ENCODE assay signal across 8 cellular contexts in genomic region chr10:119724630-119725549, GRCh38. TPM values are rescaled to one million over a fixed set of nuclear protein-coding genes. Genes with fewer than 3 reads are reported as not detected.
DNase-seq lines count a peak whose midpoint lies in the region; ATAC-seq and TF ChIP-seq lines count a peak whose summit lies in the region.

No MANE protein-coding gene starts in this region.

- peaks cover 0 to 39% (median 23%) of the 10 kb centered on the region in 12 donors for H3K4me1 ChIP-seq in heart left ventricle
- no peaks in the 10 kb centered on the region for H3K4me1 ChIP-seq in prostate gland (replicated peaks)

- H3K9me3 ChIP-seq in heart left ventricle (no peaks in the 10 kb centered on the region), prostate gland (no peaks in the 10 kb centered on the region)

- peak overlapping the region; percentile 72 for H3K4me3 Mint-ChIP-seq in Calu3 (ENCODE audit: low read depth, unreplicated experiment)
- H3K4me3 Mint-ChIP-seq in activated CD4-positive, alpha-beta memory T cell treated with anti-CD3 and anti-CD28 coated beads for 36 hours, result peak overlapping the region; percentile 91

- in situ Hi-C loops in KBM-7 (cut with MboI; ENCODE audit: low pct_unique_long_range_greater_than_20kb, low sequenced_read_pairs), result no loop called here

- 26 to 28% (median 27%) methylated on average over 20 of the region's 20 CpGs for WGBS in heart left ventricle, 4 donors
- 23% methylated on average over 20 of the region's 20 CpGs for WGBS in prostate gland

- ATAC-seq in GM19324 (IDR thresholded peaks at IDR 0.05; ENCODE audit: low FRiP score, unreplicated experiment) (peak; percentile 11), heart left ventricle (peak in 1 of 4 donors; percentile 3)

- TSS peak; percentile 82 for BruUV-seq in Calu3 (replicated peaks; lab: Mats Ljungman, UMichigan)

- TF ChIP-seq POLR2A in heart left ventricle (IDR thresholded peaks at IDR 0.05), result no peak
- TF ChIP-seq POLR2A in prostate gland (IDR thresholded peaks at IDR 0.05), result no peak

- H3K27me3 ChIP-seq in heart left ventricle (no peaks in the 10 kb centered on the region), prostate gland (replicated peaks; ENCODE audit: insufficient read depth) (no peaks in the 10 kb centered on the region)

- no peaks in the 10 kb centered on the region for H3K9me3 Mint-ChIP-seq in Calu3 (ENCODE audit: low read depth, unreplicated experiment)
- peaks cover 5% of the 10 kb centered on the region for H3K9me3 Mint-ChIP-seq in activated CD4-positive, alpha-beta memory T cell treated with anti-CD3 and anti-CD28 coated beads for 36 hours

- no peaks in the 10 kb centered on the region for H3K36me3 ChIP-seq in heart left ventricle
- no peaks in the 10 kb centered on the region for H3K36me3 ChIP-seq in prostate gland

- intact Hi-C loops in Calu3 (cut with micrococcal nuclease; ENCODE audit: unreplicated experiment) (loop anchor here (5.0 kb wide), 1 partner anchor 118 kb away; no protein-coding TSS in a partner anchor), heart left ventricle (cut with DNase I) (loop anchor here in 8 of 10 donors (1.0 to 10.0 kb wide), 9 partner anchors 38 to 278 kb away; partner anchors contain the start of genes TIAL1 (in 3 of the 8), BAG3 (in 1 of the 8) and MCMBP (in 1 of the 8)), prostate gland (cut with DNase I) (loop anchor here (5.0 kb wide), 2 partner anchors 38 to 118 kb away; no protein-coding TSS in a partner anchor)
- intact Hi-C loops in activated CD4-positive, alpha-beta memory T cell treated with anti-CD3 and anti-CD28 coated beads for 36 hours (cut with micrococcal nuclease), result loop anchor here (1.0 to 5.0 kb wide), 4 partner anchors 39 to 183 kb away; partner anchors contain the start of genes RGS10 and TIAL1

- no peaks in the 10 kb centered on the region for H3K27me3 Mint-ChIP-seq in Calu3 (ENCODE audit: unreplicated experiment)
- no peaks in the 10 kb centered on the region for H3K27me3 Mint-ChIP-seq in activated CD4-positive, alpha-beta memory T cell treated with anti-CD3 and anti-CD28 coated beads for 36 hours

- TF ChIP-seq CTCF in Calu3 (IDR thresholded peaks at IDR 0.05; ENCODE audit: unreplicated experiment) (no peak), heart left ventricle (IDR thresholded peaks at IDR 0.05) (no peak), prostate gland (IDR thresholded peaks at IDR 0.05) (no peak)

- CTCF ChIA-PET in Calu3 (lab: Charles Lee), result interaction anchor here (0.6 to 1.9 kb wide), 7 partner anchors 38 to 203 kb away, joined by 3 to 12 read pairs (median 4); partner anchors contain the start of gene TIAL1
- CTCF ChIA-PET in activated CD4-positive, alpha-beta memory T cell treated with anti-CD3 and anti-CD28 coated beads for 36 hours (lab: Charles Lee), result interaction anchor here (0.7 to 4.4 kb wide), 14 partner anchors 10 to 184 kb away, joined by 3 to 35 read pairs (median 5); partner anchors contain the start of genes BAG3 and MCMBP

- POLR2A ChIA-PET in activated CD4-positive, alpha-beta memory T cell treated with anti-CD3 and anti-CD28 coated beads for 36 hours (lab: Charles Lee), result interaction anchor here (0.7 to 3.7 kb wide), 12 partner anchors 8 to 182 kb away, joined by 3 to 18 read pairs (median 5); partner anchors contain the start of genes MCMBP and RGS10

- H3K4me3 ChIP-seq in heart left ventricle, result peak overlapping the region; percentile 36 to 98 (median 80)
- H3K4me3 ChIP-seq in prostate gland, result peak overlapping the region; percentile 82

- DNase-seq in Calu3 (no peak), KBM-7 (peak; percentile 77), heart left ventricle (no peak), prostate gland (ENCODE audit: low spot score) (no peak), islet precursor cell (no peak)
- DNase-seq in activated CD4-positive, alpha-beta memory T cell treated with anti-CD3 and anti-CD28 coated beads for 36 hours, result peak; percentile 17
- DNase-seq in activated CD4-positive, CD25-positive, alpha-beta regulatory T cell (lab: John Stamatoyannopoulos, UW), result no peak

- peaks cover 16% of the 10 kb centered on the region for H3K36me3 Mint-ChIP-seq in Calu3 (ENCODE audit: insufficient read depth, unreplicated experiment)
- H3K36me3 Mint-ChIP-seq in activated CD4-positive, alpha-beta memory T cell treated with anti-CD3 and anti-CD28 coated beads for 36 hours, result peaks cover 6% of the 10 kb centered on the region

- H3K27ac Mint-ChIP-seq in Calu3 (ENCODE audit: unreplicated experiment), result peak overlapping the region; percentile 61
- H3K27ac Mint-ChIP-seq in activated CD4-positive, alpha-beta memory T cell treated with anti-CD3 and anti-CD28 coated beads for 36 hours, result peak overlapping the region; percentile 71

- peak overlapping the region; percentile 51 to 99 (median 95) for H3K27ac ChIP-seq in heart left ventricle
- H3K27ac ChIP-seq in prostate gland, result peak overlapping the region; percentile 90 to 91

- H3K4me1 Mint-ChIP-seq in Calu3 (ENCODE audit: low read depth, unreplicated experiment), result peaks cover 26% of the 10 kb centered on the region
- peaks cover 40% of the 10 kb centered on the region for H3K4me1 Mint-ChIP-seq in activated CD4-positive, alpha-beta memory T cell treated with anti-CD3 and anti-CD28 coated beads for 36 hours (ENCODE audit: low read depth)

RNA-seq across cellular contexts. Expression of gene INPP5F, which starts 1.0 kb away (rescaled TPM):
- 6.9 and 7.3 TPM in 2 replicates for total RNA-seq in Calu3 (2022)
- total RNA-seq in activated CD4-positive, alpha-beta memory T cell treated with anti-CD3 and anti-CD28 coated beads for 36 hours, result 10 to 100 TPM; 12.8 to 13.6 TPM
- 1 to 10 TPM; 3.9 to 9.9 (median 6.6) TPM for total RNA-seq in heart left ventricle
- polyA plus RNA-seq in heart left ventricle, result 1 to 10 TPM; 3.0 to 5.4 TPM
- total RNA-seq in prostate gland, result 10 to 100 TPM in 1 of 2 donors, 1 to 10 TPM in 1; 8.6 to 15.9 TPM

Comparison
In these comparisons a context has a peak if more than half of its experiments do, and no peak if none do; other contexts are left out.
1. DNase-seq: peak in KBM-7 (single experiment) and activated CD4-positive, alpha-beta memory T cell treated with anti-CD3 and anti-CD28 coated beads for 36 hours (single experiment); none in Calu3 (single experiment), heart left ventricle (0 of 5), prostate gland (single experiment), activated CD4-positive, CD25-positive, alpha-beta regulatory T cell (0 of 4) and islet precursor cell (single experiment).